ENCODE assay signal across 14 cellular contexts in the genomic region with DNA sequence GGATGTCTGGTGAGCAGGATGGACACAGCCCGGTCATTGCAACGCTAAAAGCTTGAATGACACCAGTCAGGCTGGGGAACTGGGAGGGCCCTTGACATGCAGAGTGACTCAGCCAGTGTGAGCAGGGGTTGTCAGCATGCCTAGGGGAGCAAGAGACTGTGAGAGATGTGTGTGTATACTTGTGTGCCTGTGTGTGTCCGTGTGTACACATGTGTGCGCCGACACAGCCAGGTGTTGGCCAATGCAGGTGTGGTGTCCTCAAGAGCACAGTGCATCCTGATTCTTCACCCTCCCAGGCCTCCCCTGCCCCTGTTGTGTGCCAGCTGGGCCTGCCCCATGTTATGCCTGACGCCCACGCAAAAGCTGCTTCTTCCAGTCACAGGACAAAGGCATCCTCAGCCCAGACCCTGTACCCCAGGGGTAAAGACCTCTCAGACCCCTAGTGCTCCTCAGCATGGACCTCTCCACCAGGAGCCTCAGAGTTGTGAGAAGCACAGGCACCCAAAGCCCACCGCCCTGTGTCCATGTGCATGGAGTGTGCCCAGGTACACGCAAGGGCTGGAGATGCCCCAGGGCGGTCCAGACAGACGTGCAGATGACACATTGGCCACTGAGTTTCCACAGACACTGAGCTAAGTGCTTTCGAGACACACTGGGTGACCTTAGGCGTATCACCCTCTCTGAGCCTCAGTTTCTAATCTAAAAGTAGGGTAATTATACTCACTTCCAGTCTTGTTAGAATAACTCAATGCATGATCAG. TPM values are rescaled to one million over a fixed set of nuclear protein-coding genes. Genes with fewer than 3 reads are reported as not detected.
A peak's percentile ranks its signal among the peaks of the same experiment; 100 is the strongest.
DNase-seq lines count a peak whose midpoint lies in the region; ATAC-seq and TF ChIP-seq lines count a peak whose summit lies in the region.
"Had no signal": no experiment of that assay in that cellular context is flagged by ENCODE, and none has a peak within 500 bp of the region (broad histone marks: within the 10 kb centered on the region; RNA-seq: fewer than 3 reads in every experiment).

No MANE protein-coding gene starts in this region.

- H3K36me3 Mint-ChIP-seq in CD8-positive, alpha-beta T cell: no peaks in the 10 kb centered on the region
- H3K36me3 Mint-ChIP-seq: activated naive CD8-positive, alpha-beta T cell; CD8-positive, alpha-beta memory T cell had no signal

- POLR2A ChIA-PET in HEK293 (lab: Yijun Ruan, JAX): interaction anchor here (1.6 to 3.1 kb wide), 4 partner anchors 16 to 44 kb away, joined by 13 to 23 read pairs (median 16); partner anchors contain the start of genes NRSN2, RBCK1 and TRIB3
- POLR2A ChIA-PET in CD8-positive, alpha-beta T cell (lab: Charles Lee): interaction anchor here (0.8 kb wide), 1 partner anchor 113 kb away, joined by 3 read pairs; no protein-coding TSS in a partner anchor

- H3K9me3 ChIP-seq in HEK293 (ENCODE audit: control insufficient read depth, insufficient read depth, low read depth, low read length) (no peaks in the 10 kb centered on the region), liver (ENCODE audit: control insufficient read depth in 4 of 4, low read length in 3 of 4) (no peaks in the 10 kb centered on the region)
- no peaks in the 10 kb centered on the region for H3K9me3 ChIP-seq in CD8-positive, alpha-beta T cell (ENCODE audit: low read length)
- H3K9me3 ChIP-seq: ovary had no signal

- H3K27me3 ChIP-seq in liver (ENCODE audit: control insufficient read depth in 4 of 4, insufficient read depth in 4 of 4, low read length in 3 of 4): no peaks in the 10 kb centered on the region
- no peaks in the 10 kb centered on the region for H3K27me3 ChIP-seq in CD8-positive, alpha-beta T cell (ENCODE audit: insufficient read depth, low read length)
- H3K27me3 ChIP-seq: ovary had no signal

- H3K4me3 Mint-ChIP-seq in CD8-positive, alpha-beta T cell: no peak overlapping the region
- H3K4me3 Mint-ChIP-seq: activated naive CD8-positive, alpha-beta T cell; CD8-positive, alpha-beta memory T cell had no signal

- no peak overlapping the region for H3K9ac ChIP-seq in liver (ENCODE audit: low read depth in 1 of 2, low read length in 2 of 2)

- TF ChIP-seq RAD21 in liver (IDR thresholded peaks at IDR 0.05): no peak

- H3K27ac ChIP-seq in C4-2B: peak overlapping the region; percentile 91
- peak overlapping the region; percentile 16; the same call in 1 of the 2 replicates for H3K27ac ChIP-seq in HEK293 (ENCODE audit: extremely low read depth, low read depth, low read length)
- peak overlapping the region; percentile 99 for H3K27ac ChIP-seq in VCaP
- H3K27ac ChIP-seq in liver (ENCODE audit: low read depth in 1 of 2, low read length in 2 of 2): peak overlapping the region; percentile 27 to 29
- no peak overlapping the region for H3K27ac ChIP-seq in CD8-positive, alpha-beta T cell (ENCODE audit: low read depth, low read length)
- H3K27ac ChIP-seq: ovary had no signal

- H3K9me3 Mint-ChIP-seq in CD8-positive, alpha-beta T cell: no peaks in the 10 kb centered on the region
- H3K9me3 Mint-ChIP-seq: CD8-positive, alpha-beta memory T cell had no signal

- no peak overlapping the region for H3K27ac Mint-ChIP-seq in CD8-positive, alpha-beta T cell
- H3K27ac Mint-ChIP-seq: activated naive CD8-positive, alpha-beta T cell had no signal

- intact Hi-C loops in CD8-positive, alpha-beta T cell (cut with DNase I, micrococcal nuclease): no loop called here

- no peak overlapping the region for H3K4me3 ChIP-seq in HEK293 (ENCODE audit: low read depth, low read length)
- no peak overlapping the region for H3K4me3 ChIP-seq in liver (ENCODE audit: low read depth in 1 of 3, low read length in 3 of 3)
- H3K4me3 ChIP-seq in CD8-positive, alpha-beta T cell (ENCODE audit: low read depth, low read length): no peak overlapping the region
- H3K4me3 ChIP-seq: ovary had no signal

- TF ChIP-seq CTCF in C4-2B (conservative IDR thresholded peaks at IDR 0.05): no peak
- no peak for TF ChIP-seq CTCF in HEK293 (tag by site-specific recombination; IDR thresholded peaks at IDR 0.05)
- no peak for TF ChIP-seq CTCF in VCaP (conservative IDR thresholded peaks at IDR 0.05)
- no peak for TF ChIP-seq CTCF in liver (IDR thresholded peaks at IDR 0.05; ENCODE audit: low read depth, low read length, missing input control)
- TF ChIP-seq CTCF in CD8-positive, alpha-beta T cell (IDR thresholded peaks at IDR 0.05): no peak

- no peak for ATAC-seq in HG02885 (IDR thresholded peaks at IDR 0.05; ENCODE audit: poor library complexity, unreplicated experiment)
- no peak for ATAC-seq in CD8-positive, alpha-beta T cell

- H3K4me1 Mint-ChIP-seq in CD8-positive, alpha-beta T cell (ENCODE audit: low read depth): peaks cover 21% of the 10 kb centered on the region

- H3K36me3 ChIP-seq in HEK293 (ENCODE audit: control insufficient read depth in 2 of 2, insufficient read depth in 1 of 2, low read length in 2 of 2) (no peaks in the 10 kb centered on the region), liver (ENCODE audit: control insufficient read depth in 4 of 4, insufficient read depth in 3 of 4, low read depth in 1 of 4, low read length in 3 of 4) (no peaks in the 10 kb centered on the region)
- H3K36me3 ChIP-seq in CD8-positive, alpha-beta T cell (ENCODE audit: insufficient read depth, low read length): no peaks in the 10 kb centered on the region
- H3K36me3 ChIP-seq: ovary had no signal

- CTCF ChIA-PET in HEK293 (lab: Yijun Ruan, JAX): interaction anchor here (0.6 to 4.8 kb wide), 11 partner anchors 9 to 365 kb away, joined by 3 to 48 read pairs (median 7); partner anchors contain the start of gene TRIB3
- CTCF ChIA-PET in CD8-positive, alpha-beta T cell (lab: Charles Lee): interaction anchor here (0.8 to 1.5 kb wide), 2 partner anchors 118 to 282 kb away, joined by 3 to 4 read pairs; no protein-coding TSS in a partner anchor

- no peak for DNase-seq in D341Med (ENCODE audit: low spot score)
- no peak for DNase-seq in NCI-H1436 (lab: John Stamatoyannopoulos, UW)
- no peak for DNase-seq in CD8-positive, alpha-beta T cell
- DNase-seq: activated CD8-positive, alpha-beta memory T cell treated with anti-CD3 and anti-CD28 coated beads for 24 hours; cortex of kidney; NCI-H2081; ovary had no signal

- H3K27me3 Mint-ChIP-seq in CD8-positive, alpha-beta T cell (ENCODE audit: low read depth): no peaks in the 10 kb centered on the region
- H3K27me3 Mint-ChIP-seq: activated naive CD8-positive, alpha-beta T cell had no signal

- WGBS in liver: 91% methylated on average over 13 of the region's 13 CpGs

- H3K4me1 ChIP-seq in HEK293 (ENCODE audit: control insufficient read depth, insufficient read depth, low read length): no peaks in the 10 kb centered on the region; the same call in 1 of the 2 replicates
- H3K4me1 ChIP-seq in liver (ENCODE audit: control insufficient read depth in 4 of 4, insufficient read depth in 4 of 4, low read length in 3 of 4): peaks cover 0 to 8% (median 4%) of the 10 kb centered on the region in 4 donors
- H3K4me1 ChIP-seq in CD8-positive, alpha-beta T cell (ENCODE audit: insufficient read depth, low read length): peaks cover 6% of the 10 kb centered on the region

TF ChIP-seq in HEK293, 187 proteins besides CTCF, POLR2A, EP300 and RAD21 (continues in another document):
- TF ChIP-seq ZNF654 (tag by site-specific recombination; IDR thresholded peaks at IDR 0.05; ENCODE audit: low read depth) (no peak), ZNF777 (tag by site-specific recombination; IDR thresholded peaks at IDR 0.05; ENCODE audit: borderline replicate concordance) (no peak), ZEB2 (tag by site-specific recombination; IDR thresholded peaks at IDR 0.05) (no peak), ZNF624 (tag by site-specific recombination; IDR thresholded peaks at IDR 0.05) (no peak), ZNF266 (tag by site-specific recombination; IDR thresholded peaks at IDR 0.05; ENCODE audit: low read depth) (no peak), ZNF335 (tag by site-specific recombination; conservative IDR thresholded peaks at IDR 0.05) (peak; percentile 71)
- TF ChIP-seq, protein P1, sequence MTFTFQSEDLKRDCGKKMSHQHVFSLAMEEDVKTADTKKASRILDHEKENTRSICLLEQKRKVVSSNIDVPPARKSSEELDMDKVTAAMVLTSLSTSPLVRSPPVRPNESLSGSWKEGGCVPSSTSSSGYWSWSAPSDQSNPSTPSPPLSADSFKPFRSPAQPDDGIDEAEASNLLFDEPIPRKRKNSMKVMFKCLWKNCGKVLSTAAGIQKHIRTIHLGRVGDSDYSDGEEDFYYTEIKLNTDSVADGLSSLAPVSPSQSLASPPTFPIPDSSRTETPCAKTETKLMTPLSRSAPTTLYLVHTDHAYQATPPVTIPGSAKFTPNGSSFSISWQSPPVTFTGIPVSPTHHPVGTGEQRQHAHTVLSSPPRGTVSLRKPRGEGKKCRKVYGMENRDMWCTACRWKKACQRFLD (tag by site-specific recombination; IDR thresholded peaks at IDR 0.05): no peak

TF ChIP-seq in liver, 16 proteins besides CTCF, POLR2A, EP300 and RAD21:
- TF ChIP-seq MAX (IDR thresholded peaks at IDR 0.05): no peak
- no peak for TF ChIP-seq SP1 (IDR thresholded peaks at IDR 0.05)
- no peak for TF ChIP-seq HNF4G (IDR thresholded peaks at IDR 0.05)
- no peak for TF ChIP-seq RXRA (IDR thresholded peaks at IDR 0.05)
- no peak for TF ChIP-seq GABPA (IDR thresholded peaks at IDR 0.05 in 1 of 2, conservative IDR thresholded peaks at IDR 0.05 in 1 of 2)

RNA-seq across cellular contexts. Expression of gene NRSN2, which starts 16.6 kb away (rescaled TPM):
- total RNA-seq in liver: 10 to 100 TPM in 1 of 2 donors, 1 to 10 TPM in 1; 1.9 to 12.0 TPM
- polyA plus RNA-seq in liver: 1 to 10 TPM; 3.5 to 6.0 TPM
- 1 to 10 TPM; 1.3 to 1.4 TPM for total RNA-seq in CD8-positive, alpha-beta T cell

RNA-seq across cellular contexts. Expression of gene TRIB3, which starts 17.1 kb away (rescaled TPM):
- 10 to 100 TPM in 1 of 2 donors, 1 to 10 TPM in 1; 4.8 to 36.3 TPM for total RNA-seq in liver
- 10 to 100 TPM; 41.2 to 63.1 TPM for polyA plus RNA-seq in liver
- total RNA-seq in CD8-positive, alpha-beta T cell: 1 to 10 TPM; 2.5 to 2.7 TPM

RNA-seq across cellular contexts. Expression of gene SOX12, which starts 38.1 kb away (rescaled TPM):
- total RNA-seq in liver: 1 to 10 TPM in 1 of 2 donors, under 1 TPM in 1; 0.67 to 4.2 TPM
- polyA plus RNA-seq in liver: 1 to 10 TPM; 1.3 to 2.0 TPM
- total RNA-seq in CD8-positive, alpha-beta T cell: 10 to 100 TPM; 10.3 to 11.1 TPM

RNA-seq across cellular contexts. Expression of gene RBCK1, which starts 44.6 kb away (rescaled TPM):
- 10 to 100 TPM; 18.0 to 48.3 TPM for total RNA-seq in liver
- polyA plus RNA-seq in liver: 10 to 100 TPM; 61.3 to 62.6 TPM
- total RNA-seq in CD8-positive, alpha-beta T cell: 10 to 100 TPM; 46.2 to 51.7 TPM
